10 cellular contexts compared by ENCODE assay signal in the genomic region with DNA sequence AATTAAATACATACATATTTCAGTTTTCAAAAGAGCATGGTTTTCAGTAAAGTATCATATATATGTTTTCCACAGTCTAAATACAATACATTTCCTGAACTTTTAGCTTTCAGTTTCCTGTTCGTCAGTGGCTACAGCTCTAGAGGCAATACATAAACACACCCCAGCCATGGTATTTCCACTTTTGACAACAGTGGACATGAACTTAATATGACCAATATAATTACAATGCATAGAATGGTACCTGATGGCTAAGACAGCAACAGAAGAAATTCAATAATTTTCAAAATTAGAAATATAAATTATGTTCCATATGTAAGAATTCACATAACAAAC. TPM values are rescaled to one million over a fixed set of nuclear protein-coding genes. Genes with fewer than 3 reads are reported as not detected.
DNase-seq lines count a peak whose midpoint lies in the region; ATAC-seq, FAIRE-seq and TF ChIP-seq lines count a peak whose summit lies in the region.
"Had no signal": no experiment of that assay in that cellular context is flagged by ENCODE, and none has a peak within 500 bp of the region (broad histone marks: within the 10 kb centered on the region; RNA-seq: fewer than 3 reads in every experiment).

No MANE protein-coding gene starts in this region.

- no peak overlapping the region for H2AFZ ChIP-seq in K562 (ENCODE audit: low read depth, low read length)

- H3K27ac ChIP-seq in DOHH2 (ENCODE audit: low read depth, low read length) (peak overlapping the region; percentile 16; the same call in 1 of the 2 replicates), K562 (ENCODE audit: extremely low read depth, low read depth, low read length) (no peak overlapping the region)
- peak overlapping the region; percentile 79 for H3K27ac ChIP-seq in naive thymus-derived CD4-positive, alpha-beta T cell (ENCODE audit: low read depth, low read length)

- FAIRE-seq in K562 (lab: Jason Lieb, UNC) = no peak

- TF ChIP-seq EP300 in K562 (IDR thresholded peaks at IDR 0.05; ENCODE audit: low read length) = no peak

- WGBS in K562 (ENCODE audit: insufficient coverage, low coverage, missing lambda C conversion rate) = 65% methylated on average over 1 of the region's 1 CpG

- H3K27ac Mint-ChIP-seq in naive thymus-derived CD4-positive, alpha-beta T cell = peak overlapping the region in 7 of 9 donors; percentile 84 to 98 (median 93)

- peaks cover 7% of the 10 kb centered on the region for H4K20me1 ChIP-seq in DOHH2 (ENCODE audit: control insufficient read depth, insufficient read depth, low read depth, low read length)
- no peaks in the 10 kb centered on the region for H4K20me1 ChIP-seq in K562 (replicated peaks; ENCODE audit: control insufficient read depth, insufficient read depth, low read length)

- no peak for TF ChIP-seq CTCF in DOHH2 (IDR thresholded peaks at IDR 0.05; ENCODE audit: low read depth, low read length, poor library complexity, severe bottlenecking)
- no peak for TF ChIP-seq CTCF in K562 (IDR thresholded peaks at IDR 0.05 in 2 of 3, conservative IDR thresholded peaks at IDR 0.05 in 1 of 3; ENCODE audit: insufficient read depth in 2 of 3, low read depth in 1 of 3, low read length in 3 of 3)

- CTCF ChIA-PET in K562 (lab: Yijun Ruan, JAX; ENCODE audit: low intra/inter-chr PET ratio) = no interaction called here
- CTCF ChIA-PET in naive thymus-derived CD4-positive, alpha-beta T cell (lab: Charles Lee) = interaction anchor here (0.6 to 2.3 kb wide), 12 partner anchors 10 to 85 kb away, joined by 3 to 17 read pairs (median 4); partner anchors contain the start of gene ARMC12

- H3K9ac ChIP-seq in K562 (ENCODE audit: insufficient read depth in 1 of 2, low read depth in 2 of 2, low read length in 2 of 2) = no peak overlapping the region

- peak overlapping the region; percentile 57 for H3K4me2 ChIP-seq in DOHH2 (ENCODE audit: low read length)
- H3K4me2 ChIP-seq in K562 (ENCODE audit: insufficient read depth, low read length) = no peak overlapping the region

- H3K4me3 Mint-ChIP-seq in naive thymus-derived CD4-positive, alpha-beta T cell = peak overlapping the region in 9 of 10 donors; percentile 56 to 88 (median 81)

- H3K79me2 ChIP-seq in DOHH2 (ENCODE audit: control insufficient read depth, low read length) = peaks cover 98% of the 10 kb centered on the region
- peaks cover 93% of the 10 kb centered on the region for H3K79me2 ChIP-seq in K562 (ENCODE audit: control insufficient read depth, insufficient read depth, low read length)

- H3K9me1 ChIP-seq in K562 (ENCODE audit: control insufficient read depth, insufficient read depth, low read length) = no peaks in the 10 kb centered on the region

- peak overlapping the region; percentile 50 for H3K4me3 ChIP-seq in DOHH2 (ENCODE audit: low read length)
- H3K4me3 ChIP-seq in K562 = no peak overlapping the region
- H3K4me3 ChIP-seq in naive thymus-derived CD4-positive, alpha-beta T cell (ENCODE audit: low read length) = peak overlapping the region; percentile 43

- no peaks in the 10 kb centered on the region for H3K27me3 Mint-ChIP-seq in naive thymus-derived CD4-positive, alpha-beta T cell

- H3K27me3 ChIP-seq in DOHH2 (ENCODE audit: control insufficient read depth, low read length) = no peaks in the 10 kb centered on the region
- H3K27me3 ChIP-seq in K562 (ENCODE audit: control insufficient read depth in 2 of 2, insufficient read depth in 2 of 2, low read length in 2 of 2) = no peaks in the 10 kb centered on the region
- no peaks in the 10 kb centered on the region for H3K27me3 ChIP-seq in naive thymus-derived CD4-positive, alpha-beta T cell (ENCODE audit: control insufficient read depth in 2 of 2, insufficient read depth in 2 of 2, low read length in 2 of 2)

- peaks cover 0 to 8% (median 6%) of the 10 kb centered on the region in 5 donors for H3K36me3 Mint-ChIP-seq in naive thymus-derived CD4-positive, alpha-beta T cell

- TF ChIP-seq POLR2A in K562 (conservative IDR thresholded peaks at IDR 0.05) = no peak

- POLR2A ChIA-PET in K562 (lab: Yijun Ruan, JAX) = interaction anchor here (0.7 to 2.9 kb wide), 3 partner anchors 9 to 18 kb away, joined by 3 to 11 read pairs (median 3); no protein-coding TSS in a partner anchor
- POLR2A ChIA-PET in naive thymus-derived CD4-positive, alpha-beta T cell (lab: Charles Lee) = interaction anchor here (0.8 to 5.9 kb wide), 12 partner anchors 8 to 68 kb away, joined by 3 to 50 read pairs (median 6); no protein-coding TSS in a partner anchor

- H3K4me1 ChIP-seq in DOHH2 (ENCODE audit: control insufficient read depth, low read length) (peaks cover 58% of the 10 kb centered on the region), K562 (replicated peaks in 1 of 2; ENCODE audit: control insufficient read depth in 2 of 2, insufficient read depth in 2 of 2, low read length in 2 of 2) (peaks cover 7 to 10% of the 10 kb centered on the region in 2 experiments; a peak in 3 of 5 replicates)
- H3K4me1 ChIP-seq in naive thymus-derived CD4-positive, alpha-beta T cell (ENCODE audit: control insufficient read depth in 2 of 2, insufficient read depth in 2 of 2, low read length in 2 of 2) = peaks cover 32 to 48% of the 10 kb centered on the region in 2 donors

- DNase-seq in Kasumi-1 (lab: John Stamatoyannopoulos, UW) = peak; percentile 23 to 29
- no peak for DNase-seq in K562 (ENCODE audit: extremely low read depth in 1 of 4, low spot score in 3 of 4)
- peak in 4 of 9 donors; percentile 29 to 57 (median 38) for DNase-seq in naive thymus-derived CD4-positive, alpha-beta T cell
- DNase-seq in NCI-H2081 (lab: John Stamatoyannopoulos, UW) = no peak
- DNase-seq in NCI-H510A treated with DMSO at 0.1 percent for 48 hours (lab: John Stamatoyannopoulos, UW) = no peak
- DNase-seq in NCI-H526 (lab: John Stamatoyannopoulos, UW) = no peak
- DNase-seq: activated CD4-positive, alpha-beta T cell treated with anti-CD3 and anti-CD28 coated beads, Interleukin-2, amount 50 U/mL, for 1 hour; NCI-H1436 treated with DMSO at 0.1 percent for 48 hours had no signal

- H3K9me3 ChIP-seq in DOHH2 (ENCODE audit: control insufficient read depth, insufficient read depth, low read length) = no peaks in the 10 kb centered on the region
- no peaks in the 10 kb centered on the region; the same call in 1 of the 2 replicates for H3K9me3 ChIP-seq in K562 (replicated peaks; ENCODE audit: control insufficient read depth, insufficient read depth, low read depth, low read length)
- no peaks in the 10 kb centered on the region for H3K9me3 ChIP-seq in naive thymus-derived CD4-positive, alpha-beta T cell (ENCODE audit: control insufficient read depth in 2 of 3, low read length in 3 of 3)

- intact Hi-C loops in K562 (cut with micrococcal nuclease) = no loop called here
- intact Hi-C loops in naive thymus-derived CD4-positive, alpha-beta T cell (cut with micrococcal nuclease) = loop anchor here (1.0 to 5.0 kb wide), 4 partner anchors 18 to 202 kb away; partner anchors contain the start of gene RPL10A (in 1 of the 2)

- no peak for TF ChIP-seq RAD21 in K562 (CRISPR knock-in tag; conservative IDR thresholded peaks at IDR 0.05 in 1 of 2, IDR thresholded peaks at IDR 0.05 in 1 of 2)

- peaks cover 31 to 62% (median 47%) of the 10 kb centered on the region in 7 donors for H3K4me1 Mint-ChIP-seq in naive thymus-derived CD4-positive, alpha-beta T cell

- in situ Hi-C loops in K562 (cut with MboI) = no loop called here

- no peaks in the 10 kb centered on the region for H3K9me3 Mint-ChIP-seq in naive thymus-derived CD4-positive, alpha-beta T cell

- H3K36me3 ChIP-seq in DOHH2 (ENCODE audit: control insufficient read depth, low read length) = no peaks in the 10 kb centered on the region; the same call in none of the 2 replicates
- peaks cover 8% of the 10 kb centered on the region for H3K36me3 ChIP-seq in K562 (ENCODE audit: control insufficient read depth, insufficient read depth, low read length)
- no peaks in the 10 kb centered on the region for H3K36me3 ChIP-seq in naive thymus-derived CD4-positive, alpha-beta T cell (ENCODE audit: control insufficient read depth in 2 of 3, insufficient read depth in 3 of 3, low read length in 3 of 3)

- BruUV-seq in K562 (replicated peaks; lab: Mats Ljungman, UMichigan) = no TSS peak

- ATAC-seq in K562 = no peak
- peak; percentile 78 for ATAC-seq in naive thymus-derived CD4-positive, alpha-beta T cell
- no peak for ATAC-seq in GM18907 (IDR thresholded peaks at IDR 0.05; ENCODE audit: unreplicated experiment)

- H3K9me2 ChIP-seq in DOHH2 (replicated peaks; ENCODE audit: control insufficient read depth, low read length) = no peaks in the 10 kb centered on the region

- H3F3A ChIP-seq in DOHH2 (ENCODE audit: control insufficient read depth, insufficient read depth) = peaks cover 23% of the 10 kb centered on the region; the same call in 1 of the 2 replicates

TF ChIP-seq in K562, 482 proteins besides CTCF, POLR2A, EP300 and RAD21 (continues in another document):
- 0 out of 2 replicates have a peak, but pooled peaks have one; percentile 9 for TF ChIP-seq CEBPB (tag; IDR thresholded peaks at IDR 0.05)
- TF ChIP-seq RUNX1 (IDR thresholded peaks at IDR 0.05; ENCODE audit: low read depth) = no peak
- no peak for TF ChIP-seq PURB (CRISPR knock-in tag; IDR thresholded peaks at IDR 0.05; ENCODE audit: low read depth)
- no peak for TF ChIP-seq ZNF764 (CRISPR knock-in tag; IDR thresholded peaks at IDR 0.05; ENCODE audit: low read depth)
- TF ChIP-seq ZNF699 (CRISPR knock-in tag; IDR thresholded peaks at IDR 0.05; ENCODE audit: insufficient replicate concordance) = no peak

RNA-seq across cellular contexts. Expression of gene FKBP5, which starts 19.3 kb away (rescaled TPM):
- total RNA-seq in K562 (2011; cell fraction: chromatin; rRNA removed; ENCODE audit: low replicate concordance) = 23.5 and 58.7 TPM in 2 replicates
- total RNA-seq in K562 (2011; cell fraction: nucleolus; rRNA removed) = 14.5 and 19.2 TPM in 2 replicates
- total RNA-seq in K562 (2011; cell fraction: nucleoplasm; rRNA removed) = 38.3 and 72.2 TPM in 2 replicates
- total RNA-seq in K562 (2014; rRNA removed) (75.0 and 82.8 TPM in 2 replicates), K562 (2014; rRNA removed; fragmentation: Illumina TruSeq; extraction: Trizol) (54.2 and 65.9 TPM in 2 replicates), K562 (2015; rRNA removed; fragmentation: Illumina TruSeq; extraction: Trizol) (39.9 and 43.8 TPM in 2 replicates), K562 (2021) (92.0 and 104 TPM in 2 replicates)
- polyA plus RNA-seq in K562 (2011; rRNA removed) (59.7 and 86.1 TPM in 2 replicates), K562 (2014; fragmentation: Illumina TruSeq; extraction: Trizol) (128 and 151 TPM in 2 replicates), K562 (2014; fragmentation: Nextera tagmentation; extraction: Ambion mirVana) (10 to 100 TPM; 32.7 to 46.1 TPM), K562 (2014; rRNA removed) (76.6 and 76.8 TPM in 2 replicates)
- 22.1 and 33.5 TPM in 2 replicates for polyA plus RNA-seq in K562 (2011; cell fraction: cytosol; rRNA removed)
- 22.5 and 23.2 TPM in 2 replicates for polyA plus RNA-seq in K562 (2011; cell fraction: nucleus; rRNA removed)
- 43.9 and 85.0 TPM in 2 replicates for polyA plus RNA-seq in K562 (2012)
- polyA minus RNA-seq in K562 (2011; rRNA and poly(A)+ RNA removed) = 71.5 and 74.0 TPM in 2 replicates
- 31.1 and 38.9 TPM in 2 replicates for polyA minus RNA-seq in K562 (2011; cell fraction: cytosol; rRNA and poly(A)+ RNA removed)
- polyA minus RNA-seq in K562 (2011; cell fraction: nucleus; rRNA and poly(A)+ RNA removed) = 13.3 and 18.5 TPM in 2 replicates
- 10 to 100 TPM; 56.7 to 83.3 (median 79.4) TPM for total RNA-seq in naive thymus-derived CD4-positive, alpha-beta T cell
- 100 to 1,000 TPM; 101 to 324 TPM for polyA plus RNA-seq in naive thymus-derived CD4-positive, alpha-beta T cell

Comparison
In these comparisons a context has a peak if more than half of its experiments do, and no peak if none do; other contexts are left out.
1. DNase-seq: peak in Kasumi-1 (2 of 2); none in K562 (0 of 4), NCI-H2081 (0 of 2), NCI-H510A treated with DMSO at 0.1 percent for 48 hours (single experiment) and NCI-H526 (0 of 2).